2 cellular contexts compared by ENCODE assay signal in the genomic region with DNA sequence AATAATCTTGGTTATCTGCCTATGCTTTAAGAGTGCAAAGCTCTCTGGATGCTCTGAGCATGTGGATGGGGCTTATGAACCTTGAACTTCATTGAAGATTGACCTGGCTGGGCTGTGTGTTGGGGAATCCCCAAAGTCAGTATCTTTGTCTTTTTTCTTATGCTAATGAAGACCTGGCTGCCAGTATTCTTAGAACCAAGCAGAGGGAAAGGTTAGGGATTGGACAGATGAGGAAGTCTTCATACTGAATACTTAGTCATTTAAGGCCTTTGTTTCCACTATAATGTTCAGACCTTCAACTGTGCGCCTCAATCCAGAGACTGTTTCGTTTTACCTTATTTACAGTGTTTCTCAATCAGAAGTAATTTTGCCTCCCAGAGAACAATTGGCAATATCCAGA.
TF ChIP-seq lines count a peak whose summit lies in the region.

No MANE protein-coding gene starts in this region.

TF ChIP-seq in GM23338, 12 proteins besides CTCF, POLR2A, EP300 and RAD21 (continued from another document):
- TF ChIP-seq, protein P1, sequence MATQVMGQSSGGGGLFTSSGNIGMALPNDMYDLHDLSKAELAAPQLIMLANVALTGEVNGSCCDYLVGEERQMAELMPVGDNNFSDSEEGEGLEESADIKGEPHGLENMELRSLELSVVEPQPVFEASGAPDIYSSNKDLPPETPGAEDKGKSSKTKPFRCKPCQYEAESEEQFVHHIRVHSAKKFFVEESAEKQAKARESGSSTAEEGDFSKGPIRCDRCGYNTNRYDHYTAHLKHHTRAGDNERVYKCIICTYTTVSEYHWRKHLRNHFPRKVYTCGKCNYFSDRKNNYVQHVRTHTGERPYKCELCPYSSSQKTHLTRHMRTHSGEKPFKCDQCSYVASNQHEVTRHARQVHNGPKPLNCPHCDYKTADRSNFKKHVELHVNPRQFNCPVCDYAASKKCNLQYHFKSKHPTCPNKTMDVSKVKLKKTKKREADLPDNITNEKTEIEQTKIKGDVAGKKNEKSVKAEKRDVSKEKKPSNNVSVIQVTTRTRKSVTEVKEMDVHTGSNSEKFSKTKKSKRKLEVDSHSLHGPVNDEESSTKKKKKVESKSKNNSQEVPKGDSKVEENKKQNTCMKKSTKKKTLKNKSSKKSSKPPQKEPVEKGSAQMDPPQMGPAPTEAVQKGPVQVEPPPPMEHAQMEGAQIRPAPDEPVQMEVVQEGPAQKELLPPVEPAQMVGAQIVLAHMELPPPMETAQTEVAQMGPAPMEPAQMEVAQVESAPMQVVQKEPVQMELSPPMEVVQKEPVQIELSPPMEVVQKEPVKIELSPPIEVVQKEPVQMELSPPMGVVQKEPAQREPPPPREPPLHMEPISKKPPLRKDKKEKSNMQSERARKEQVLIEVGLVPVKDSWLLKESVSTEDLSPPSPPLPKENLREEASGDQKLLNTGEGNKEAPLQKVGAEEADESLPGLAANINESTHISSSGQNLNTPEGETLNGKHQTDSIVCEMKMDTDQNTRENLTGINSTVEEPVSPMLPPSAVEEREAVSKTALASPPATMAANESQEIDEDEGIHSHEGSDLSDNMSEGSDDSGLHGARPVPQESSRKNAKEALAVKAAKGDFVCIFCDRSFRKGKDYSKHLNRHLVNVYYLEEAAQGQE (IDR thresholded peaks at IDR 0.05; ENCODE audit: unreplicated experiment): no peak
- TF ChIP-seq, protein P2, sequence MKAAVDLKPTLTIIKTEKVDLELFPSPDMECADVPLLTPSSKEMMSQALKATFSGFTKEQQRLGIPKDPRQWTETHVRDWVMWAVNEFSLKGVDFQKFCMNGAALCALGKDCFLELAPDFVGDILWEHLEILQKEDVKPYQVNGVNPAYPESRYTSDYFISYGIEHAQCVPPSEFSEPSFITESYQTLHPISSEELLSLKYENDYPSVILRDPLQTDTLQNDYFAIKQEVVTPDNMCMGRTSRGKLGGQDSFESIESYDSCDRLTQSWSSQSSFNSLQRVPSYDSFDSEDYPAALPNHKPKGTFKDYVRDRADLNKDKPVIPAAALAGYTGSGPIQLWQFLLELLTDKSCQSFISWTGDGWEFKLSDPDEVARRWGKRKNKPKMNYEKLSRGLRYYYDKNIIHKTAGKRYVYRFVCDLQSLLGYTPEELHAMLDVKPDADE (IDR thresholded peaks at IDR 0.05): no peak
- TF ChIP-seq, protein P3, sequence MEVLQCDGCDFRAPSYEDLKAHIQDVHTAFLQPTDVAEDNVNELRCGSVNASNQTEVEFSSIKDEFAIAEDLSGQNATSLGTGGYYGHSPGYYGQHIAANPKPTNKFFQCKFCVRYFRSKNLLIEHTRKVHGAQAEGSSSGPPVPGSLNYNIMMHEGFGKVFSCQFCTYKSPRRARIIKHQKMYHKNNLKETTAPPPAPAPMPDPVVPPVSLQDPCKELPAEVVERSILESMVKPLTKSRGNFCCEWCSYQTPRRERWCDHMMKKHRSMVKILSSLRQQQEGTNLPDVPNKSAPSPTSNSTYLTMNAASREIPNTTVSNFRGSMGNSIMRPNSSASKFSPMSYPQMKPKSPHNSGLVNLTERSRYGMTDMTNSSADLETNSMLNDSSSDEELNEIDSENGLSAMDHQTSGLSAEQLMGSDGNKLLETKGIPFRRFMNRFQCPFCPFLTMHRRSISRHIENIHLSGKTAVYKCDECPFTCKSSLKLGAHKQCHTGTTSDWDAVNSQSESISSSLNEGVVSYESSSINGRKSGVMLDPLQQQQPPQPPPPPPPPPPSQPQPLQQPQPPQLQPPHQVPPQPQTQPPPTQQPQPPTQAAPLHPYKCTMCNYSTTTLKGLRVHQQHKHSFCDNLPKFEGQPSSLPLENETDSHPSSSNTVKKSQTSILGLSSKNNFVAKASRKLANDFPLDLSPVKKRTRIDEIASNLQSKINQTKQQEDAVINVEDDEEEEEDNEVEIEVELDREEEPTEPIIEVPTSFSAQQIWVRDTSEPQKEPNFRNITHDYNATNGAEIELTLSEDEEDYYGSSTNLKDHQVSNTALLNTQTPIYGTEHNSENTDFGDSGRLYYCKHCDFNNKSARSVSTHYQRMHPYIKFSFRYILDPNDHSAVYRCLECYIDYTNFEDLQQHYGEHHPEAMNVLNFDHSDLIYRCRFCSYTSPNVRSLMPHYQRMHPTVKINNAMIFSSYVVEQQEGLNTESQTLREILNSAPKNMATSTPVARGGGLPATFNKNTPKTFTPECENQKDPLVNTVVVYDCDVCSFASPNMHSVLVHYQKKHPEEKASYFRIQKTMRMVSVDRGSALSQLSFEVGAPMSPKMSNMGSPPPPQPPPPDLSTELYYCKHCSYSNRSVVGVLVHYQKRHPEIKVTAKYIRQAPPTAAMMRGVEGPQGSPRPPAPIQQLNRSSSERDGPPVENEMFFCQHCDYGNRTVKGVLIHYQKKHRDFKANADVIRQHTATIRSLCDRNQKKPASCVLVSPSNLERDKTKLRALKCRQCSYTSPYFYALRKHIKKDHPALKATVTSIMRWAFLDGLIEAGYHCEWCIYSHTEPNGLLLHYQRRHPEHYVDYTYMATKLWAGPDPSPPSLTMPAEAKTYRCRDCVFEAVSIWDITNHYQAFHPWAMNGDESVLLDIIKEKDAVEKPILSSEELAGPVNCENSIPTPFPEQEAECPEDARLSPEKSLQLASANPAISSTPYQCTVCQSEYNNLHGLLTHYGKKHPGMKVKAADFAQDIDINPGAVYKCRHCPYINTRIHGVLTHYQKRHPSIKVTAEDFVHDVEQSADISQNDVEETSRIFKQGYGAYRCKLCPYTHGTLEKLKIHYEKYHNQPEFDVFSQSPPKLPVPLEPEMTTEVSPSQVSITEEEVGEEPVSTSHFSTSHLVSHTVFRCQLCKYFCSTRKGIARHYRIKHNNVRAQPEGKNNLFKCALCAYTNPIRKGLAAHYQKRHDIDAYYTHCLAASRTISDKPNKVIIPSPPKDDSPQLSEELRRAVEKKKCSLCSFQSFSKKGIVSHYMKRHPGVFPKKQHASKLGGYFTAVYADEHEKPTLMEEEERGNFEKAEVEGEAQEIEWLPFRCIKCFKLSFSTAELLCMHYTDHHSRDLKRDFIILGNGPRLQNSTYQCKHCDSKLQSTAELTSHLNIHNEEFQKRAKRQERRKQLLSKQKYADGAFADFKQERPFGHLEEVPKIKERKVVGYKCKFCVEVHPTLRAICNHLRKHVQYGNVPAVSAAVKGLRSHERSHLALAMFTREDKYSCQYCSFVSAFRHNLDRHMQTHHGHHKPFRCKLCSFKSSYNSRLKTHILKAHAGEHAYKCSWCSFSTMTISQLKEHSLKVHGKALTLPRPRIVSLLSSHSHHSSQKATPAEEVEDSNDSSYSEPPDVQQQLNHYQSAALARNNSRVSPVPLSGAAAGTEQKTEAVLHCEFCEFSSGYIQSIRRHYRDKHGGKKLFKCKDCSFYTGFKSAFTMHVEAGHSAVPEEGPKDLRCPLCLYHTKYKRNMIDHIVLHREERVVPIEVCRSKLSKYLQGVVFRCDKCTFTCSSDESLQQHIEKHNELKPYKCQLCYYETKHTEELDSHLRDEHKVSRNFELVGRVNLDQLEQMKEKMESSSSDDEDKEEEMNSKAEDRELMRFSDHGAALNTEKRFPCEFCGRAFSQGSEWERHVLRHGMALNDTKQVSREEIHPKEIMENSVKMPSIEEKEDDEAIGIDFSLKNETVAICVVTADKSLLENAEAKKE (CRISPR knock-in tag; IDR thresholded peaks at IDR 0.05): peak; percentile 87

TF ChIP-seq in HepG2, 621 proteins besides CTCF, POLR2A, EP300 and RAD21 (continued from another document):
- TF ChIP-seq ZNF232 (CRISPR knock-in tag; IDR thresholded peaks at IDR 0.05; ENCODE audit: borderline replicate concordance) (0 out of 2 replicates have a peak, but pooled peaks have one; percentile 37), SOX5 (CRISPR knock-in tag; IDR thresholded peaks at IDR 0.05; ENCODE audit: borderline replicate concordance) (peak; percentile 39; the same call in 1 of the 2 replicates), HMGA1 (CRISPR knock-in tag; conservative IDR thresholded peaks at IDR 0.05) (no peak), ZC3H4 (CRISPR knock-in tag; IDR thresholded peaks at IDR 0.05; ENCODE audit: borderline replicate concordance) (no peak), ZNF431 (CRISPR knock-in tag; IDR thresholded peaks at IDR 0.05; ENCODE audit: borderline replicate concordance, low read depth) (no peak), SOX13 (IDR thresholded peaks at IDR 0.05) (no peak), SOX13 (CRISPR knock-in tag; conservative IDR thresholded peaks at IDR 0.05 in 1 of 2, IDR thresholded peaks at IDR 0.05 in 1 of 2) (peak in 1 of 2 experiments; percentile 60; a peak in 1 of 4 replicates), RARA (CRISPR knock-in tag; IDR thresholded peaks at IDR 0.05) (peak; percentile 58), SOX6 (IDR thresholded peaks at IDR 0.05) (no peak), SOX6 (CRISPR knock-in tag; IDR thresholded peaks at IDR 0.05) (peak; percentile 33; the same call in 1 of the 2 replicates)
- TF ChIP-seq, protein P4, sequence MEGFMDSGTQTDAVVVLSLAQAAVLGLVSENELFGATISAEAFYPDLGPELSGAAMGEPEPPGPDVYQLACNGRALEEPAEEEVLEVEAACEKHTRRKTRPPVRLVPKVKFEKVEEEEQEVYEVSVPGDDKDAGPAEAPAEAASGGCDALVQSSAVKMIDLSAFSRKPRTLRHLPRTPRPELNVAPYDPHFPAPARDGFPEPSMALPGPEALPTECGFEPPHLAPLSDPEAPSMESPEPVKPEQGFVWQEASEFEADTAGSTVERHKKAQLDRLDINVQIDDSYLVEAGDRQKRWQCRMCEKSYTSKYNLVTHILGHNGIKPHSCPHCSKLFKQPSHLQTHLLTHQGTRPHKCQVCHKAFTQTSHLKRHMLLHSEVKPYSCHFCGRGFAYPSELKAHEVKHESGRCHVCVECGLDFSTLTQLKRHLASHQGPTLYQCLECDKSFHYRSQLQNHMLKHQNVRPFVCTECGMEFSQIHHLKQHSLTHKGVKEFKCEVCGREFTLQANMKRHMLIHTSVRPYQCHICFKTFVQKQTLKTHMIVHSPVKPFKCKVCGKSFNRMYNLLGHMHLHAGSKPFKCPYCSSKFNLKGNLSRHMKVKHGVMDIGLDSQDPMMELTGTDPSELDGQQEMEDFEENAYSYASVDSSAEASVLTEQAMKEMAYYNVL (CRISPR knock-in tag; IDR thresholded peaks at IDR 0.05; ENCODE audit: borderline replicate concordance): no peak
- TF ChIP-seq, protein P5, sequence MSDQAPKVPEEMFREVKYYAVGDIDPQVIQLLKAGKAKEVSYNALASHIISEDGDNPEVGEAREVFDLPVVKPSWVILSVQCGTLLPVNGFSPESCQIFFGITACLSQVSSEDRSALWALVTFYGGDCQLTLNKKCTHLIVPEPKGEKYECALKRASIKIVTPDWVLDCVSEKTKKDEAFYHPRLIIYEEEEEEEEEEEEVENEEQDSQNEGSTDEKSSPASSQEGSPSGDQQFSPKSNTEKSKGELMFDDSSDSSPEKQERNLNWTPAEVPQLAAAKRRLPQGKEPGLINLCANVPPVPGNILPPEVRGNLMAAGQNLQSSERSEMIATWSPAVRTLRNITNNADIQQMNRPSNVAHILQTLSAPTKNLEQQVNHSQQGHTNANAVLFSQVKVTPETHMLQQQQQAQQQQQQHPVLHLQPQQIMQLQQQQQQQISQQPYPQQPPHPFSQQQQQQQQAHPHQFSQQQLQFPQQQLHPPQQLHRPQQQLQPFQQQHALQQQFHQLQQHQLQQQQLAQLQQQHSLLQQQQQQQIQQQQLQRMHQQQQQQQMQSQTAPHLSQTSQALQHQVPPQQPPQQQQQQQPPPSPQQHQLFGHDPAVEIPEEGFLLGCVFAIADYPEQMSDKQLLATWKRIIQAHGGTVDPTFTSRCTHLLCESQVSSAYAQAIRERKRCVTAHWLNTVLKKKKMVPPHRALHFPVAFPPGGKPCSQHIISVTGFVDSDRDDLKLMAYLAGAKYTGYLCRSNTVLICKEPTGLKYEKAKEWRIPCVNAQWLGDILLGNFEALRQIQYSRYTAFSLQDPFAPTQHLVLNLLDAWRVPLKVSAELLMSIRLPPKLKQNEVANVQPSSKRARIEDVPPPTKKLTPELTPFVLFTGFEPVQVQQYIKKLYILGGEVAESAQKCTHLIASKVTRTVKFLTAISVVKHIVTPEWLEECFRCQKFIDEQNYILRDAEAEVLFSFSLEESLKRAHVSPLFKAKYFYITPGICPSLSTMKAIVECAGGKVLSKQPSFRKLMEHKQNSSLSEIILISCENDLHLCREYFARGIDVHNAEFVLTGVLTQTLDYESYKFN (CRISPR knock-in tag; conservative IDR thresholded peaks at IDR 0.05): peak; percentile 48
